Comparison of ENCODE assay signal across 30 cellular contexts in the genomic region with DNA sequence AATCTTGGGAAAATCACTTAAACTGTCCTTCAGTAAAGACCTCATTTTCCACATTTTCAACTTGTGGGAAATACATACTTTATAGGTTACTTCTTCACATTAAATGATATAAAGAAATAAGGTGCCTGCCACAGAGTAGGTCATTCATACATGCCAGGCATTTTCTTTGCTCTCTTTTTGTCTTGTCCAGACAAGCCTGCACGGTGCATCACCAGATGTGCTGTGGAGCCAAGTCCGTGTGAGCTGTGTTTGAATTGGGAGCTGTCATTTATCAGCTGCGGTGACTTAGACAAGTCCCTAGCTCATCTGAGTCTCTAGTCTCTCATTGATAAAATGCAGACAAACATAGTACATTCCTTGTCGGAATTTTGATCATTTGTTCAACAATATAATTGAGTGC.
"Had no signal": no experiment of that assay in that cellular context is flagged by ENCODE, and none has a peak within 500 bp of the region (broad histone marks: within the 10 kb centered on the region; RNA-seq: fewer than 3 reads in every experiment).

No MANE protein-coding gene starts in this region.

- H3K4me1 Mint-ChIP-seq: activated CD4-positive, alpha-beta T cell treated with anti-CD3 and anti-CD28 coated beads for 36 hours; activated CD4-positive, alpha-beta T cell treated with anti-CD3 and anti-CD28 coated beads, Interleukin-2, amount 10 ng/mL, durations not matched to agents 24 days and 14 days had no signal

- ATAC-seq: activated CD4-positive, alpha-beta T cell treated with anti-CD3 and anti-CD28 coated beads for 36 hours; activated CD8-positive, alpha-beta T cell treated with anti-CD3 and anti-CD28 coated beads, Interleukin-2, amount 10 ng/mL, durations not matched to agents 7 days and 5 days; activated T-cell treated with anti-CD3 and anti-CD28 coated beads, Interleukin-2, amount 50 U/mL, for 72 hours had no signal

- H3K9me3 Mint-ChIP-seq: activated CD4-positive, alpha-beta memory T cell treated with anti-CD3 and anti-CD28 coated beads for 36 hours; activated CD4-positive, alpha-beta T cell treated with anti-CD3 and anti-CD28 coated beads, Interleukin-2, amount 10 ng/mL, durations not matched to agents 24 days and 14 days; activated T-cell treated with anti-CD3 and anti-CD28 coated beads, Interleukin-2, amount 50 U/mL, for 24 hours had no signal

- H3K4me3 ChIP-seq: cardiac muscle cell, colonic mucosa, esophagus squamous epithelium had no signal

- H3K36me3 Mint-ChIP-seq: activated CD4-positive, alpha-beta memory T cell treated with anti-CD3 and anti-CD28 coated beads for 36 hours; activated naive CD8-positive, alpha-beta T cell had no signal

- FAIRE-seq: astrocyte, endometrium, endothelial cell of umbilical vein, frontal cortex had no signal

- H3K27ac Mint-ChIP-seq: activated CD4-positive, alpha-beta memory T cell treated with anti-CD3 and anti-CD28 coated beads for 36 hours; activated CD4-positive, alpha-beta T cell treated with anti-CD3 and anti-CD28 coated beads for 36 hours; activated CD4-positive, alpha-beta T cell treated with anti-CD3 and anti-CD28 coated beads, Interleukin-2, amount 10 ng/mL, durations not matched to agents 24 days and 14 days; activated CD8-positive, alpha-beta T cell treated with anti-CD3 and anti-CD28 coated beads, Interleukin-2, amount 10 ng/mL, durations not matched to agents 7 days and 5 days; activated naive CD8-positive, alpha-beta T cell; activated T-cell treated with anti-CD3 and anti-CD28 coated beads, Interleukin-2, amount 50 U/mL, for 24 hours; activated T-cell treated with anti-CD3 and anti-CD28 coated beads, Interleukin-2, amount 50 U/mL, for 72 hours had no signal

- H3K36me3 ChIP-seq: brain microvascular endothelial cell, cardiac muscle cell, colonic mucosa, esophagus squamous epithelium had no signal

- H3K4me3 Mint-ChIP-seq: activated CD4-positive, alpha-beta memory T cell treated with anti-CD3 and anti-CD28 coated beads for 36 hours; activated CD4-positive, alpha-beta T cell treated with anti-CD3 and anti-CD28 coated beads for 36 hours; activated CD4-positive, alpha-beta T cell treated with anti-CD3 and anti-CD28 coated beads, Interleukin-2, amount 10 ng/mL, durations not matched to agents 24 days and 14 days; activated CD8-positive, alpha-beta T cell treated with anti-CD3 and anti-CD28 coated beads, Interleukin-2, amount 10 ng/mL, durations not matched to agents 7 days and 5 days; activated naive CD8-positive, alpha-beta T cell; activated T-cell treated with anti-CD3 and anti-CD28 coated beads, Interleukin-2, amount 50 U/mL, for 24 hours; activated T-cell treated with anti-CD3 and anti-CD28 coated beads, Interleukin-2, amount 50 U/mL, for 72 hours had no signal

- H3K27me3 Mint-ChIP-seq: activated CD4-positive, alpha-beta memory T cell treated with anti-CD3 and anti-CD28 coated beads for 36 hours; activated CD4-positive, alpha-beta T cell treated with anti-CD3 and anti-CD28 coated beads for 36 hours; activated CD4-positive, alpha-beta T cell treated with anti-CD3 and anti-CD28 coated beads, Interleukin-2, amount 10 ng/mL, durations not matched to agents 24 days and 14 days; activated T-cell treated with anti-CD3 and anti-CD28 coated beads, Interleukin-2, amount 50 U/mL, for 24 hours had no signal

- H3K27me3 ChIP-seq: brain microvascular endothelial cell, cardiac muscle cell, colonic mucosa had no signal

- H3K4me1 ChIP-seq: colonic mucosa, esophagus squamous epithelium had no signal

- H3K27ac ChIP-seq: brain microvascular endothelial cell, cardiac muscle cell, colonic mucosa, esophagus squamous epithelium had no signal

- DNase-seq: activated CD4-positive, alpha-beta memory T cell treated with anti-CD3 and anti-CD28 coated beads for 36 hours; activated CD4-positive, alpha-beta T cell treated with anti-CD3 and anti-CD28 coated beads for 36 hours; activated CD4-positive, alpha-beta T cell treated with anti-CD3 and anti-CD28 coated beads, Interleukin-2, amount 10 ng/mL, durations not matched to agents 24 days and 14 days; activated CD4-positive, CD25-positive, alpha-beta regulatory T cell; activated CD4-positive, CD25-positive, alpha-beta regulatory T cell treated with anti-CD3 and anti-CD28 coated beads, Interleukin-2, amount 50 U/mL, for 72 hours; activated CD8-positive, alpha-beta memory T cell treated with anti-CD3 and anti-CD28 coated beads, Interleukin-2, amount 50 U/mL, for 48 hours; activated CD8-positive, alpha-beta T cell treated with anti-CD3 and anti-CD28 coated beads, Interleukin-2, amount 10 ng/mL, durations not matched to agents 7 days and 5 days; activated gamma-delta T cell treated with Interleukin-2 at 50 U/mL for 16 hours; activated naive CD4-positive, alpha-beta T cell treated with anti-CD3 and anti-CD28 coated beads, Interleukin-2, amount 50 U/mL, for 16 hours; activated naive CD4-positive, alpha-beta T cell treated with Interleukin-2 at 50 U/mL for 16 hours; activated T-cell treated with anti-CD3 and anti-CD28 coated beads for 4 hours; activated T-cell treated with anti-CD3 and anti-CD28 coated beads, Interleukin-2, amount 50 U/mL, for 24 hours; activated T-cell treated with anti-CD3 and anti-CD28 coated beads, Interleukin-2, amount 50 U/mL, for 72 hours; amniotic stem cell; anterior cingulate cortex; brain microvascular endothelial cell; central memory CD4-positive, alpha-beta T cell; cerebellar nuclear complex; colonic mucosa; effector CD8-positive, alpha-beta T cell; erythroblast; esophagus squamous epithelium; head of caudate nucleus; T-helper 2 cell had no signal

- H3K9me3 ChIP-seq: colonic mucosa, esophagus squamous epithelium had no signal
